12 cellular contexts compared by ENCODE assay signal in genomic region chr17:48301002-48301401, GRCh38.
"Had no signal": no experiment of that assay in that cellular context is flagged by ENCODE, and none has a peak within 500 bp of the region (broad histone marks: within the 10 kb centered on the region; RNA-seq: fewer than 3 reads in every experiment).

No MANE protein-coding gene starts in this region.

- H3K27me3 Mint-ChIP-seq: activated B cell treated with CpG ODN at 0.5 μM for 24 hours; activated CD4-positive, alpha-beta T cell treated with anti-CD3 and anti-CD28 coated beads, Interleukin-2, amount 10 ng/mL, durations not matched to agents 7 days and 5 days had no signal

- H3K4me3 Mint-ChIP-seq: activated B cell treated with CpG ODN at 0.5 μM for 24 hours; activated CD4-positive, alpha-beta T cell treated with anti-CD3 and anti-CD28 coated beads, Interleukin-2, amount 10 ng/mL, durations not matched to agents 7 days and 5 days had no signal

- H3K9me3 Mint-ChIP-seq: activated B cell treated with CpG ODN at 0.5 μM for 24 hours; activated CD4-positive, alpha-beta T cell treated with anti-CD3 and anti-CD28 coated beads, Interleukin-2, amount 10 ng/mL, durations not matched to agents 7 days and 5 days had no signal

- H3K27ac Mint-ChIP-seq: activated B cell treated with CpG ODN at 0.5 μM for 24 hours; activated CD4-positive, alpha-beta T cell treated with anti-CD3 and anti-CD28 coated beads, Interleukin-2, amount 10 ng/mL, durations not matched to agents 7 days and 5 days had no signal

- FAIRE-seq: colon, endometrium, islet of Langerhans, pancreas had no signal

- ATAC-seq: esophagus mucosa, left colon, lower lobe of right lung, pancreas had no signal

- DNase-seq: activated B cell treated with CpG ODN at 0.5 μM for 24 hours; activated CD4-positive, alpha-beta T cell treated with anti-CD3 and anti-CD28 coated beads, Interleukin-2, amount 10 ng/mL, durations not matched to agents 7 days and 5 days; left colon; lower lobe of right lung; midbrain; pancreas; sigmoid colon; spleen had no signal
